In genomic region chr5:161897033-161897432, GRCh38 we compare ENCODE assay signal across 9 cellular contexts. TPM values are rescaled to one million over a fixed set of nuclear protein-coding genes. Genes with fewer than 3 reads are reported as not detected.
"Had no signal": no experiment of that assay in that cellular context is flagged by ENCODE, and none has a peak within 500 bp of the region (broad histone marks: within the 10 kb centered on the region; RNA-seq: fewer than 3 reads in every experiment).

No MANE protein-coding gene starts in this region.

- H3K4me3 Mint-ChIP-seq: IgD-negative memory B cell had no signal

- DNase-seq: IMR-90, KBM-7, KG1 had no signal

- H3K9me3 Mint-ChIP-seq: IgD-negative memory B cell had no signal

- H3K27ac ChIP-seq: HL-60 had no signal

- H3K4me3 ChIP-seq: K562 had no signal

- ATAC-seq: HepG2, K562 had no signal

- H3K27me3 Mint-ChIP-seq: IgD-negative memory B cell had no signal

- H3K27ac Mint-ChIP-seq: IgD-negative memory B cell had no signal

- H3K4me1 Mint-ChIP-seq: IgD-negative memory B cell had no signal

- H3K36me3 Mint-ChIP-seq: IgD-negative memory B cell had no signal

RNA-seq across cellular contexts. Expression of gene GABRA1, which starts 49.1 kb away (rescaled TPM):
- total RNA-seq: HepG2, HT-29, HT1080, IMR-90, K562 had no signal
- polyA plus RNA-seq: HepG2, IgD-negative memory B cell, IMR-90 had no signal
